ENCODE assay signal across 16 cellular contexts in genomic region chr19:54415901-54416621, GRCh38. TPM values are rescaled to one million over a fixed set of nuclear protein-coding genes. Genes with fewer than 3 reads are reported as not detected.
DNase-seq lines count a peak whose midpoint lies in the region; ATAC-seq and TF ChIP-seq lines count a peak whose summit lies in the region.
"Had no signal": no experiment of that assay in that cellular context is flagged by ENCODE, and none has a peak within 500 bp of the region (broad histone marks: within the 10 kb centered on the region; RNA-seq: fewer than 3 reads in every experiment).

No MANE protein-coding gene starts in this region.

- intact Hi-C loops in left ventricle myocardium inferior (cut with micrococcal nuclease) (no loop called here), cardiac septum (cut with DNase I) (no loop called here), testis (cut with DNase I; ENCODE audit: low total_unique reads) (no loop called here)

- H2BK120ac ChIP-seq in trophoblast cell (ENCODE audit: insufficient read depth, low read length, poor library complexity): no peak overlapping the region

- H2AK5ac ChIP-seq in trophoblast cell (ENCODE audit: low read length): no peak overlapping the region

- no peak overlapping the region for H3K14ac ChIP-seq in trophoblast cell (ENCODE audit: low read length)

- no peak overlapping the region for H3K4ac ChIP-seq in trophoblast cell (ENCODE audit: low read depth, low read length)

- no peak overlapping the region for H3K18ac ChIP-seq in trophoblast cell (ENCODE audit: low read length)

- H2BK5ac ChIP-seq in trophoblast cell (ENCODE audit: low read depth, low read length, poor library complexity): no peak overlapping the region

- H3K9ac ChIP-seq in trophoblast cell (ENCODE audit: low read length): no peak overlapping the region

- TF ChIP-seq CTCF in left ventricle myocardium inferior (IDR thresholded peaks at IDR 0.05; ENCODE audit: borderline replicate concordance) (no peak), testis (IDR thresholded peaks at IDR 0.05) (no peak)

- H4K12ac ChIP-seq in trophoblast cell (ENCODE audit: low read depth, low read length): no peak overlapping the region

- H3K4me1 ChIP-seq in left ventricle myocardium inferior (peaks cover 41% of the 10 kb centered on the region), mesodermal cell (ENCODE audit: control insufficient read depth, insufficient read depth, low read length, poor library complexity, severe bottlenecking) (peaks cover 23% of the 10 kb centered on the region), testis (peaks cover 22% of the 10 kb centered on the region), trophoblast cell (ENCODE audit: control insufficient read depth in 1 of 2, insufficient read depth in 2 of 2, low read length in 2 of 2) (peaks cover 2 to 6% of the 10 kb centered on the region in 2 experiments)
- H3K4me1 ChIP-seq: gastrocnemius medialis had no signal

- no peak overlapping the region for H3K23ac ChIP-seq in trophoblast cell (ENCODE audit: low read length)

- H3K79me2 ChIP-seq in trophoblast cell (ENCODE audit: control insufficient read depth, insufficient read depth, low read length, poor library complexity): no peaks in the 10 kb centered on the region

- TF ChIP-seq POLR2A in testis (IDR thresholded peaks at IDR 0.05): no peak

- WGBS in mesodermal cell (ENCODE audit: insufficient coverage in 2 of 2), 2 experiments: 11 to 19% methylated on average over 18 to 22 of the region's 25 CpGs
- 2 to 3% methylated on average over 13 to 25 of the region's 25 CpGs for WGBS in testis, 2 donors
- WGBS in trophoblast cell (ENCODE audit: extremely low coverage, insufficient coverage, insufficient read length): no CpG with 5 or more reads among the region's 25 CpGs

- H3K36me3 ChIP-seq in left ventricle myocardium inferior (no peaks in the 10 kb centered on the region), mesodermal cell (ENCODE audit: control insufficient read depth, insufficient read depth, low read length) (no peaks in the 10 kb centered on the region), testis (ENCODE audit: low read depth, missing control alignments) (no peaks in the 10 kb centered on the region), trophoblast cell (ENCODE audit: control insufficient read depth in 1 of 2, insufficient read depth in 2 of 2, low read length in 2 of 2) (no peaks in the 10 kb centered on the region)
- H3K36me3 ChIP-seq: gastrocnemius medialis, right atrium auricular region had no signal

- H3K27ac ChIP-seq in left ventricle myocardium inferior (replicated peaks) (peak overlapping the region; percentile 51), cingulate gyrus (ENCODE audit: low read depth, low read length) (peak overlapping the region; percentile 100), mesodermal cell (ENCODE audit: low read depth, low read length, severe bottlenecking) (no peak overlapping the region), testis (peak overlapping the region; percentile 66 to 69), trophoblast cell (ENCODE audit: low read depth, low read length) (no peak overlapping the region)
- H3K27ac ChIP-seq: gastrocnemius medialis, right atrium auricular region had no signal

- H3K27me3 ChIP-seq in left ventricle myocardium inferior (ENCODE audit: low read depth) (peaks cover 88% of the 10 kb centered on the region), testis (no peaks in the 10 kb centered on the region), trophoblast cell (ENCODE audit: insufficient read depth, low read length) (peaks cover 35% of the 10 kb centered on the region)

- H3K4me3 ChIP-seq in left ventricle myocardium inferior (peak overlapping the region; percentile 58), mesodermal cell (ENCODE audit: extremely low read depth, insufficient read depth, low read length, poor library complexity, severe bottlenecking) (peak overlapping the region; percentile 45), testis (peak overlapping the region; percentile 49 to 70), trophoblast cell (ENCODE audit: low read depth, low read length) (no peak overlapping the region)
- H3K4me3 ChIP-seq: gastrocnemius medialis had no signal

- H3K79me1 ChIP-seq in trophoblast cell (ENCODE audit: low read length): no peaks in the 10 kb centered on the region

- DNase-seq in left ventricle myocardium inferior (no peak), cardiac septum (ENCODE audit: low spot score) (no peak), testis (no peak), 8988T (no peak), trophoblast cell (no peak)
- DNase-seq: activated CD8-positive, alpha-beta memory T cell treated with anti-CD3 and anti-CD28 coated beads, Interleukin-2, amount 10 ng/mL, durations not matched to agents 7 days and 5 days; gastrocnemius medialis; HCEC 1CT; NCI-H1436; NCI-H345; PC-3 had no signal

- H2BK12ac ChIP-seq in trophoblast cell (ENCODE audit: low read length): no peak overlapping the region

- no peak overlapping the region for H2AFZ ChIP-seq in trophoblast cell (ENCODE audit: insufficient read depth, low read length, poor library complexity)

- ATAC-seq in GM18519 (IDR thresholded peaks at IDR 0.05; ENCODE audit: low FRiP score, unreplicated experiment): no peak
- ATAC-seq: gastrocnemius medialis, PC-3 had no signal

- H3K9me3 ChIP-seq in left ventricle myocardium inferior (replicated peaks) (no peaks in the 10 kb centered on the region), mesodermal cell (ENCODE audit: control insufficient read depth, low read length) (no peaks in the 10 kb centered on the region), testis (no peaks in the 10 kb centered on the region), trophoblast cell (ENCODE audit: insufficient read depth, low read depth, low read length) (peaks cover 21% of the 10 kb centered on the region)
- H3K9me3 ChIP-seq: gastrocnemius medialis, right atrium auricular region had no signal

- no peak overlapping the region for H3K4me2 ChIP-seq in trophoblast cell (ENCODE audit: low read length)

- H4K8ac ChIP-seq in trophoblast cell (ENCODE audit: low read depth, low read length): no peak overlapping the region

- no peak overlapping the region for H4K91ac ChIP-seq in trophoblast cell (ENCODE audit: low read depth, low read length)

RNA-seq across cellular contexts. Expression of gene TTYH1, which starts 0.8 kb away (rescaled TPM):
- total RNA-seq in left ventricle myocardium inferior (1.9 TPM), cardiac septum (1.3 TPM), testis (100 to 1,000 TPM; 226 to 248 TPM)
- 38.5 TPM for polyA plus RNA-seq in mesodermal cell (2013, experiment 1 of 2)
- polyA plus RNA-seq in mesodermal cell (2013, experiment 2 of 2): 21.9 TPM
- 126 TPM for polyA plus RNA-seq in testis (ENCODE audit: insufficient read depth, low read depth, low replicate concordance)
- 1.1 and 2.4 TPM in 2 replicates for polyA plus RNA-seq in trophoblast cell (2013)
- total RNA-seq: bronchial epithelial cell had no signal

RNA-seq across cellular contexts. Expression of gene LENG8, which starts 32.9 kb away (rescaled TPM):
- 66.0 TPM for total RNA-seq in left ventricle myocardium inferior
- total RNA-seq in cardiac septum: 86.5 TPM
- 147 TPM for polyA plus RNA-seq in mesodermal cell (2013, experiment 1 of 2)
- 121 TPM for polyA plus RNA-seq in mesodermal cell (2013, experiment 2 of 2)
- 100 to 1,000 TPM; 313 to 507 TPM for total RNA-seq in testis
- 167 TPM for polyA plus RNA-seq in testis (ENCODE audit: insufficient read depth, low read depth, low replicate concordance)
- polyA plus RNA-seq in trophoblast cell (2013): 109 and 112 TPM in 2 replicates

RNA-seq across cellular contexts. Expression of gene LENG9, which starts 47.5 kb away (rescaled TPM):
- total RNA-seq in left ventricle myocardium inferior: 1.7 TPM
- 2.9 TPM for total RNA-seq in cardiac septum
- polyA plus RNA-seq in mesodermal cell (2013, experiment 1 of 2): 1.9 TPM
- 1.4 TPM for polyA plus RNA-seq in mesodermal cell (2013, experiment 2 of 2)
- total RNA-seq in testis: 1 to 10 TPM; 5.6 to 5.8 TPM
- 1.9 TPM for polyA plus RNA-seq in testis (ENCODE audit: insufficient read depth, low read depth, low replicate concordance)
- 0.68 and 0.73 TPM in 2 replicates for polyA plus RNA-seq in trophoblast cell (2013)

RNA-seq across cellular contexts. Expression of gene LAIR1, which starts 51.3 kb away (rescaled TPM):
- total RNA-seq in left ventricle myocardium inferior: 5.1 TPM
- total RNA-seq in cardiac septum: 5.1 TPM
- polyA plus RNA-seq in mesodermal cell (2013, experiment 1 of 2): not detected
- not detected for polyA plus RNA-seq in mesodermal cell (2013, experiment 2 of 2)
- 1 to 10 TPM; 6.4 to 7.1 TPM for total RNA-seq in testis
- polyA plus RNA-seq in testis (ENCODE audit: insufficient read depth, low read depth, low replicate concordance): 13.4 TPM
- not detected in 2 replicates for polyA plus RNA-seq in trophoblast cell (2013)
- total RNA-seq: bronchial epithelial cell, PC-3 had no signal

RNA-seq across cellular contexts. Expression of gene CDC42EP5, which starts 57.0 kb away (rescaled TPM):
- total RNA-seq in left ventricle myocardium inferior: 8.7 TPM
- 14.2 TPM for total RNA-seq in cardiac septum
- polyA plus RNA-seq in mesodermal cell (2013, experiment 1 of 2): 28.6 TPM
- polyA plus RNA-seq in mesodermal cell (2013, experiment 2 of 2): 22.6 TPM
- 10 to 100 TPM; 10.2 to 11.9 TPM for total RNA-seq in testis
- polyA plus RNA-seq in testis (ENCODE audit: insufficient read depth, low read depth, low replicate concordance): 7.8 TPM
- polyA plus RNA-seq in trophoblast cell (2013): 9.5 and 12.2 TPM in 2 replicates

Comparison
In these comparisons a context has a peak if more than half of its experiments do, and no peak if none do; other contexts are left out.
1. H3K27ac ChIP-seq: peak in left ventricle myocardium inferior (single experiment), cingulate gyrus (single experiment) and testis (2 of 2); none in mesodermal cell (single experiment) and trophoblast cell (single experiment).
2. RNA of gene TTYH1, which starts 0.8 kb away (total RNA-seq): 226 to 248 TPM in testis; 1.9 TPM in left ventricle myocardium inferior (single experiment) and 1.3 TPM in cardiac septum (single experiment); every median in the first group is over 10 times any median in the second.